23 cellular contexts compared by ENCODE assay signal in the genomic region with DNA sequence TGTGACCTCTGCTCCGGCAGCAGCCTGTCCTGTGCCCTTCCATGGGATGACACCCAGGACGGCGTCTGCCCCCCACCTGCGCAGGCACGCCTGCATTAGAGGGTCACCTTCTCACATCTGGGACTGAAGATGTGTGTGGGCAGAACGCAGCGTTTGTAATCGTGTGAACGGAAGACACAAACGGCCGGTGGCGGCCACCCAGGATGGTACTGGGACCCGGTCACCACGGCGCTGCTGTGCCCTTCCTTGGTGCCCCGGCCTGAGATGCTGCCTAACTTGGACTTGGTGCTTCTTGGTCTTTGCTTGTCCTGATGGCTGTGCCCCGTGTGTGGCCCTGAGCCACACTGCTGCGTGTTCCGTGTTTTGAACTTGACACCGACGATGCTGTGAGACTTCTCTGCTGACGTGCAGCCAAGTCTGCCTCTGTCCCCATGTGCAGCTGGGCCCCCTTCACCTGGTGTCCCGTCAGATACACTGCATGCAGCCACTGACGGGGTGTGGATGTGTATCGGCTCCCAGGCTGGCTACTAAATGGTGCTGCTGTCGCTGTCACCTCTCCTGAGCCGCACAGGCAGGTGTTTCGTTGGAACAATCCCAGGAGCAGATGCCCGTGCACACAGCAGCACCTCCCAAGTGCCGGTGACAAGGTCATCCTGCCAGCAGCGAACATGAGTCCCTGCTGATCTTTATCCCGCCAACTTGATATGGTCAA. TPM values are rescaled to one million over a fixed set of nuclear protein-coding genes. Genes with fewer than 3 reads are reported as not detected.
DNase-seq lines count a peak whose midpoint lies in the region; ATAC-seq and TF ChIP-seq lines count a peak whose summit lies in the region.
"Had no signal": no experiment of that assay in that cellular context is flagged by ENCODE, and none has a peak within 500 bp of the region (broad histone marks: within the 10 kb centered on the region; RNA-seq: fewer than 3 reads in every experiment).

No MANE protein-coding gene starts in this region.

- H3K36me3 ChIP-seq in left ventricle myocardium inferior = peaks cover 3% of the 10 kb centered on the region
- no peaks in the 10 kb centered on the region for H3K36me3 ChIP-seq in parathyroid adenoma (ENCODE audit: control insufficient read depth, insufficient read depth, low read length)

- no peak overlapping the region for H3K4me2 ChIP-seq in parathyroid adenoma (ENCODE audit: low read length)

- H3K36me3 Mint-ChIP-seq in activated CD8-positive, alpha-beta T cell treated with anti-CD3 and anti-CD28 coated beads, Interleukin-2, amount 10 ng/mL, durations not matched to agents 7 days and 5 days (ENCODE audit: low read depth) = no peaks in the 10 kb centered on the region

- H3K9me3 Mint-ChIP-seq in activated CD8-positive, alpha-beta T cell treated with anti-CD3 and anti-CD28 coated beads, Interleukin-2, amount 10 ng/mL, durations not matched to agents 7 days and 5 days (ENCODE audit: insufficient read depth) = no peaks in the 10 kb centered on the region
- H3K9me3 Mint-ChIP-seq: activated naive CD4-positive, alpha-beta T cell treated with anti-CD3 and anti-CD28 coated beads for 36 hours; CD4-positive, alpha-beta T cell; T-helper 1 cell treated with Interleukin-12 subunit alpha and Interleukin-12 subunit beta and Interleukin-4 antibody, amounts not matched to agents 30 μg/mL and 1 μg/mL, for 36 hours had no signal

- ATAC-seq in left cardiac atrium (peak; percentile 9 to 10), right cardiac atrium (peak; percentile 5 to 12), HG02678 (IDR thresholded peaks at IDR 0.05; ENCODE audit: unreplicated experiment) (no peak)
- no peak for ATAC-seq in activated CD8-positive, alpha-beta T cell treated with anti-CD3 and anti-CD28 coated beads, Interleukin-2, amount 10 ng/mL, durations not matched to agents 7 days and 5 days

- H3K27ac Mint-ChIP-seq in activated CD8-positive, alpha-beta T cell treated with anti-CD3 and anti-CD28 coated beads, Interleukin-2, amount 10 ng/mL, durations not matched to agents 7 days and 5 days = no peak overlapping the region
- H3K27ac Mint-ChIP-seq: activated CD4-positive, alpha-beta T cell treated with anti-CD3 and anti-CD28 coated beads for 36 hours; activated naive CD4-positive, alpha-beta T cell treated with anti-CD3 and anti-CD28 coated beads for 36 hours; CD4-positive, alpha-beta T cell; T-helper 1 cell treated with Interleukin-12 subunit alpha and Interleukin-12 subunit beta and Interleukin-4 antibody, amounts not matched to agents 30 μg/mL and 1 μg/mL, for 36 hours had no signal

- no peak overlapping the region for H3K4me3 Mint-ChIP-seq in activated CD8-positive, alpha-beta T cell treated with anti-CD3 and anti-CD28 coated beads, Interleukin-2, amount 10 ng/mL, durations not matched to agents 7 days and 5 days
- H3K4me3 Mint-ChIP-seq: activated CD4-positive, alpha-beta T cell treated with anti-CD3 and anti-CD28 coated beads for 36 hours; activated naive CD4-positive, alpha-beta T cell treated with anti-CD3 and anti-CD28 coated beads for 36 hours; CD4-positive, alpha-beta T cell; T-helper 1 cell treated with Interleukin-12 subunit alpha and Interleukin-12 subunit beta and Interleukin-4 antibody, amounts not matched to agents 30 μg/mL and 1 μg/mL, for 36 hours had no signal

- H3K27me3 ChIP-seq in left ventricle myocardium inferior (ENCODE audit: low read depth) = no peaks in the 10 kb centered on the region
- no peaks in the 10 kb centered on the region for H3K27me3 ChIP-seq in right cardiac atrium (ENCODE audit: control insufficient read depth, insufficient read depth)
- H3K27me3 ChIP-seq in parathyroid adenoma (ENCODE audit: control insufficient read depth, insufficient read depth, low read length) = no peaks in the 10 kb centered on the region
- H3K27me3 ChIP-seq: neutrophil had no signal

- peak overlapping the region; percentile 53 for H2AFZ ChIP-seq in parathyroid adenoma

- H3K4me1 ChIP-seq in left ventricle myocardium inferior (peaks cover 17% of the 10 kb centered on the region), right cardiac atrium (ENCODE audit: control insufficient read depth, insufficient read depth, low read length) (no peaks in the 10 kb centered on the region), parathyroid adenoma (peaks cover 10% of the 10 kb centered on the region)

- no peaks in the 10 kb centered on the region for H3K27me3 Mint-ChIP-seq in activated CD8-positive, alpha-beta T cell treated with anti-CD3 and anti-CD28 coated beads, Interleukin-2, amount 10 ng/mL, durations not matched to agents 7 days and 5 days (ENCODE audit: low read depth)
- H3K27me3 Mint-ChIP-seq: activated CD4-positive, alpha-beta T cell treated with anti-CD3 and anti-CD28 coated beads for 36 hours; CD4-positive, alpha-beta T cell had no signal

- 62% methylated on average over 32 of the region's 32 CpGs for WGBS in right cardiac atrium

- H3K4me1 Mint-ChIP-seq in activated CD8-positive, alpha-beta T cell treated with anti-CD3 and anti-CD28 coated beads, Interleukin-2, amount 10 ng/mL, durations not matched to agents 7 days and 5 days (ENCODE audit: low read depth) = peaks cover 6% of the 10 kb centered on the region

- intact Hi-C loops in left cardiac atrium (cut with DNase I) (loop anchor here in 1 of 2 donors (10.0 kb wide), 1 partner anchor 151 kb away; the partner anchor contains the start of gene MAPK1), left ventricle myocardium inferior (cut with micrococcal nuclease) (loop anchor here (5.0 kb wide), 1 partner anchor 223 kb away; no protein-coding TSS in a partner anchor), right cardiac atrium (cut with DNase I) (loop anchor here in 3 of 4 donors (5.0 kb wide), 2 partner anchors 223 to 238 kb away; partner anchors contain the start of gene PPM1F (in 2 of the 3))

- DNase-seq in left cardiac atrium (no peak), left ventricle myocardium inferior (no peak), right cardiac atrium (peak in 1 of 3 donors; percentile 51), middle frontal gyrus (ENCODE audit: extremely low spot score, low spot score) (no peak), AG20443 (ENCODE audit: low spot score) (no peak)
- no peak for DNase-seq in activated CD8-positive, alpha-beta T cell treated with anti-CD3 and anti-CD28 coated beads, Interleukin-2, amount 10 ng/mL, durations not matched to agents 7 days and 5 days
- DNase-seq: activated CD4-positive, alpha-beta T cell treated with anti-CD3 and anti-CD28 coated beads for 36 hours; activated naive CD4-positive, alpha-beta T cell treated with anti-CD3 and anti-CD28 coated beads for 36 hours; activated T-cell treated with anti-CD3 and anti-CD28 coated beads, Interleukin-2, amount 50 U/mL, for 48 hours; amniotic stem cell; CD4-positive, alpha-beta T cell; dermis blood vessel endothelial cell; H7; NCI-H1105 treated with DMSO at 0.1 percent for 48 hours; NCI-H69; OCI-M1; stimulated activated CD4-positive, alpha-beta T cell treated with anti-CD3 and anti-CD28 coated beads, Interleukin-15, amount 100 ng/mL, for 24 hours; stimulated activated CD8-positive, alpha-beta memory T cell treated with anti-CD3 and anti-CD28 coated beads, Interleukin-4, amount 100 ng/mL, for 48 hours had no signal

- H3K79me2 ChIP-seq in parathyroid adenoma = no peaks in the 10 kb centered on the region

- H3K4me3 ChIP-seq in left ventricle myocardium inferior (no peak overlapping the region), right cardiac atrium (ENCODE audit: low read length) (no peak overlapping the region), parathyroid adenoma (ENCODE audit: low read depth, low read length) (no peak overlapping the region)

- no peaks in the 10 kb centered on the region for H3K9me3 ChIP-seq in left ventricle myocardium inferior (replicated peaks)
- no peaks in the 10 kb centered on the region for H3K9me3 ChIP-seq in right cardiac atrium (ENCODE audit: control insufficient read depth, low read length)
- no peaks in the 10 kb centered on the region for H3K9me3 ChIP-seq in parathyroid adenoma (ENCODE audit: control insufficient read depth, low read length)
- H3K9me3 ChIP-seq: neutrophil had no signal

- H3K9ac ChIP-seq in parathyroid adenoma = no peak overlapping the region

- CTCF ChIA-PET in activated CD8-positive, alpha-beta T cell treated with anti-CD3 and anti-CD28 coated beads, Interleukin-2, amount 10 ng/mL, durations not matched to agents 7 days and 5 days (lab: Charles Lee) = interaction anchor here (0.6 to 1.7 kb wide), 8 partner anchors 11 to 239 kb away, joined by 3 to 5 read pairs (median 4); partner anchors contain the start of gene PPM1F

- H3K27ac ChIP-seq in left ventricle myocardium inferior (replicated peaks) (no peak overlapping the region), right cardiac atrium (ENCODE audit: low read length) (no peak overlapping the region), parathyroid adenoma (peak overlapping the region; percentile 61)
- H3K27ac ChIP-seq: HL-60, neutrophil had no signal

- TF ChIP-seq CTCF in left ventricle myocardium inferior (IDR thresholded peaks at IDR 0.05; ENCODE audit: borderline replicate concordance) (no peak), parathyroid adenoma (IDR thresholded peaks at IDR 0.05) (no peak)

- POLR2A ChIA-PET in activated CD8-positive, alpha-beta T cell treated with anti-CD3 and anti-CD28 coated beads, Interleukin-2, amount 10 ng/mL, durations not matched to agents 7 days and 5 days (lab: Charles Lee) = no interaction called here

RNA-seq across cellular contexts. Expression of gene YPEL1, which starts 21.4 kb away (rescaled TPM):
- 1 to 10 TPM; 4.6 to 5.3 TPM for total RNA-seq in left cardiac atrium
- 8.3 TPM for total RNA-seq in left ventricle myocardium inferior
- 10 to 100 TPM in 1 of 4 donors, 1 to 10 TPM in 3; 4.7 to 12.5 (median 6.4) TPM for total RNA-seq in right cardiac atrium
- 4.1 TPM for polyA plus RNA-seq in right cardiac atrium
- total RNA-seq in activated CD8-positive, alpha-beta T cell treated with anti-CD3 and anti-CD28 coated beads, Interleukin-2, amount 10 ng/mL, durations not matched to agents 7 days and 5 days = 1 to 10 TPM; 6.3 to 8.8 TPM

RNA-seq across cellular contexts. Expression of gene PPIL2, which starts 48.4 kb away (rescaled TPM):
- total RNA-seq in left cardiac atrium = 10 to 100 TPM; 21.0 to 23.2 TPM
- total RNA-seq in left ventricle myocardium inferior = 27.1 TPM
- 10 to 100 TPM; 20.4 to 32.0 (median 26.0) TPM for total RNA-seq in right cardiac atrium
- polyA plus RNA-seq in right cardiac atrium = 22.6 TPM
- total RNA-seq in activated CD8-positive, alpha-beta T cell treated with anti-CD3 and anti-CD28 coated beads, Interleukin-2, amount 10 ng/mL, durations not matched to agents 7 days and 5 days = 10 to 100 TPM; 66.0 to 72.1 TPM

Comparison
In these comparisons a context has a peak if more than half of its experiments do, and no peak if none do; other contexts are left out.
1. ATAC-seq: peak in left cardiac atrium (2 of 2) and right cardiac atrium (2 of 2); none in HG02678 (single experiment) and activated CD8-positive, alpha-beta T cell treated with anti-CD3 and anti-CD28 coated beads, Interleukin-2, amount 10 ng/mL, durations not matched to agents 7 days and 5 days (single experiment).